In genomic region chr3:149621218-149622005, GRCh38 we compare ENCODE assay signal across 8 cellular contexts. TPM values are rescaled to one million over a fixed set of nuclear protein-coding genes. Genes with fewer than 3 reads are reported as not detected.
DNase-seq lines count a peak whose midpoint lies in the region; ATAC-seq, FAIRE-seq and TF ChIP-seq lines count a peak whose summit lies in the region.

No MANE protein-coding gene starts in this region.

- no peak for TF ChIP-seq CTCF in right atrium auricular region (IDR thresholded peaks at IDR 0.05)

- H3K9me3 ChIP-seq in right atrium auricular region, result no peaks in the 10 kb centered on the region

- H3K27ac ChIP-seq in right atrium auricular region, result peak overlapping the region; percentile 49 to 71

- no peaks in the 10 kb centered on the region for H3K27me3 ChIP-seq in right atrium auricular region

- peaks cover 0 to 71% of the 10 kb centered on the region in 2 donors for H3K4me1 ChIP-seq in right atrium auricular region

- no peaks in the 10 kb centered on the region for H3K36me3 ChIP-seq in right atrium auricular region

- no peak for DNase-seq in right atrium auricular region (ENCODE audit: low spot score)
- no peak for DNase-seq in Right ventricle myocardium inferior (ENCODE audit: missing footprints)
- peak; percentile 91 for DNase-seq in astrocyte of the hippocampus (ENCODE audit: low read depth, low spot score)
- no peak for DNase-seq in sciatic nerve (ENCODE audit: low spot score)
- DNase-seq in NCI-H1436 (lab: John Stamatoyannopoulos, UW), result no peak
- DNase-seq in frontal cortex (ENCODE audit: low spot score in 2 of 2), result no peak
- DNase-seq in Right ventricle myocardium superior, result no peak

- FAIRE-seq in frontal cortex (lab: Jason Lieb, UNC), result no peak

- ATAC-seq in Right ventricle myocardium inferior, result no peak
- ATAC-seq in HG03460 (IDR thresholded peaks at IDR 0.05; ENCODE audit: unreplicated experiment), result peak; percentile 74
- ATAC-seq in sciatic nerve, result peak; percentile 59
- no peak for ATAC-seq in Right ventricle myocardium superior (ENCODE audit: poor library complexity)

- no peak overlapping the region for H3K4me3 ChIP-seq in right atrium auricular region

- intact Hi-C loops in Right ventricle myocardium inferior (cut with DNase I) (loop anchor here (5.0 kb wide), 1 partner anchor 39 kb away; no protein-coding TSS in a partner anchor), sciatic nerve (cut with DNase I) (no loop called here), Right ventricle myocardium superior (cut with DNase I) (no loop called here)

RNA-seq across cellular contexts. Expression of gene WWTR1, which starts 36.4 kb away (rescaled TPM):
- total RNA-seq in right atrium auricular region, result 10 to 100 TPM; 53.4 to 73.1 TPM
- 42.6 TPM for total RNA-seq in Right ventricle myocardium inferior
- total RNA-seq in sciatic nerve, result 143 TPM
- total RNA-seq in frontal cortex, result 6.1 TPM
- 37.9 TPM for total RNA-seq in Right ventricle myocardium superior

Comparison
In these comparisons a context has a peak if more than half of its experiments do, and no peak if none do; other contexts are left out.
1. ATAC-seq: peak in HG03460 (single experiment) and sciatic nerve (single experiment); none in Right ventricle myocardium inferior (single experiment) and Right ventricle myocardium superior (single experiment).